1 cellular context compared by ENCODE assay signal in the genomic region with DNA sequence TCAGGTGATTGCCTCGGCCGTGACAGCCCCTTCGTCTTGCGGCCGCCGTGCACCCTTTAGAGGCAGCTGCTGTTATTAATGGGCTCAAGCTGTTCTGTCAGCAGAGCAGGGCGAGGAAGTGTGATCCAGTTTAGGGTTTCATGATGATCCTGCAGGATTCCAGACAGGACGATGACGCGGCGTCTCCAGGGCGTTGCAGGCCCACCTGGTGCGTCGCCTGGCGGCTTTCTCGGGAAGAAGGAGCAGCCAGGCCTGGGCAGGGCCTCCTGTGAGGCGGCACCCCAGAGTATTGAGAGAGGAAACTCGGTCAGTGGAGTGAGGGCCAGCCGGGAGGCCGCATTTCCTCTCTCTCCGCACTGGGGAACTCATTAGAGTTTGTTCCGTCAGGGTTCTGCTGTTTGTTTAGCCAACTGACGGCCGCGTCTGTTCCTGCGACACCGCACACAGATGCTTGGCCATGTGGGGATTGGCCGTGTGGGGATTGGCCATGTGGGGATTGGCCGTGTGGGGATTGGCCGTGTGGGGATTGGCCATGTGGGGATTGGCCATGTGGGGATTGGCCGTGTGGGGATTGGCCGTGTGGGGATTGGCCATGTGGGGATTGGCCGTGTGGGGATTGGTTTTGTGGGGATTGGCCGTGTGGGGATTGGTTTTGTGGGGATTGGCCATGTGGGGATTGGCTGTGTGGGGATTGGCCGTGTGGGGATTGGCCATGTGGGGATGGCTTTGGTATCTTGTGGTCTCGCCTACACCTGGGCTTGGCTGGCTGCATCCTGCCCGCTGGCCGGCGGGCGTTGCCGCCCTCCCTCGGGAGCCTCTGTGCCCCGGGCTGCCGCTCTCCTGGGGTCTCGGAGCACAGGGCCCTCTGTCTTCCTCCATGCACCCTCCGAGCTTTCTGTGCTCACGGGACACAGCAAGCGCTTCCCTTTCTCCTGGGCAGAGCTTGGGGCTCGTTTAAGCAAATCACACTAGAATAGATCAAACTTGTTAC.
TF ChIP-seq lines count a peak whose summit lies in the region.

No MANE protein-coding gene starts in this region.

TF ChIP-seq in IMR-90, 13 proteins besides CTCF, POLR2A, EP300 and RAD21:
- TF ChIP-seq, protein P1, sequence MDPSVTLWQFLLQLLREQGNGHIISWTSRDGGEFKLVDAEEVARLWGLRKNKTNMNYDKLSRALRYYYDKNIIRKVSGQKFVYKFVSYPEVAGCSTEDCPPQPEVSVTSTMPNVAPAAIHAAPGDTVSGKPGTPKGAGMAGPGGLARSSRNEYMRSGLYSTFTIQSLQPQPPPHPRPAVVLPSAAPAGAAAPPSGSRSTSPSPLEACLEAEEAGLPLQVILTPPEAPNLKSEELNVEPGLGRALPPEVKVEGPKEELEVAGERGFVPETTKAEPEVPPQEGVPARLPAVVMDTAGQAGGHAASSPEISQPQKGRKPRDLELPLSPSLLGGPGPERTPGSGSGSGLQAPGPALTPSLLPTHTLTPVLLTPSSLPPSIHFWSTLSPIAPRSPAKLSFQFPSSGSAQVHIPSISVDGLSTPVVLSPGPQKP (IDR thresholded peaks at IDR 0.05; ENCODE audit: borderline replicate concordance, low read depth, low read length): no peak
- TF ChIP-seq RCOR1 (IDR thresholded peaks at IDR 0.05; ENCODE audit: insufficient replicate concordance, low read length) (no peak), SMC3 (IDR thresholded peaks at IDR 0.05; ENCODE audit: low read depth, low read length) (no peak), FOS (IDR thresholded peaks at IDR 0.05; ENCODE audit: low read depth, low read length) (no peak), MXI1 (IDR thresholded peaks at IDR 0.05; ENCODE audit: borderline replicate concordance, low read depth, low read length) (no peak), RFX5 (IDR thresholded peaks at IDR 0.05; ENCODE audit: low read depth, low read length) (no peak)
